Comparison of ENCODE assay signal across 8 cellular contexts in the genomic region with DNA sequence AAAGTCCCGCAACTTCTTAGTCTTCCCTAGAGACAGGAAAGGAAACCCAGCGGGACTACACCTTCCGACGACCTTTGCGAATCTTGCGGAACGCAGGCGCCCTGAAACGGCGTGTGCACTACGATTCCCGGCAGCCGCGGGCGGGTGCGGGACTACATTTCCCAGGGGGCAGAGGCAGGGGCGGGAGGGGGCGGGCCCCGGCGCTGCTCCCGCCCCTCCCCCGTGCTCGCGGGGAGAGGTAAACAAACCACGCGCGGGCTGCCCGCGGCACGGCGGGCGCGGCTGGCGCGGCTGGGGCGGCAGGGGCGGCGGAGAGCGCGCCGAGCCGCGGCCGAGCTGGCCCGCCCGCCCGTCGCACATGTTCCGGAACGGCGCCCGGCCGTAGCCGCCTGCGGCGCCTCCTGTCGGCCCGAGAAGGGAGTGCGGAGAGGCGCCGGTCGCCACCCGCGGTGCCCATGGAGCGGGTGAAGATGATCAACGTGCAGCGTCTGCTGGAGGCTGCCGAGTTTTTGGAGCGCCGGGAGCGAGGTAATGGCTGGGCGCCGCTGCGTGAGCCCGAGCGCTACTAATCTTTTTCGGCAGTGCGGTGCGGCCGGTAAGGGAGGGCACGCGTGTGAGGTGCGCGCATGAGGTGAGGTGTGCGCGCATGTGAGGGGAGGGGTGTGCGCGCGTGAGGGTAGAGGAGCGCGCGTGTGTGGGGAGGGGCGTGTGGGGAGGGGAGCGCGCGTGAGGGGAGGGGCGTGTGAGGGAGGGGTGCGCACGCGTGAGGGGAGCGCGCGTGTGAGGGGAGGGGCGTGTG. TPM values are rescaled to one million over a fixed set of nuclear protein-coding genes. Genes with fewer than 3 reads are reported as not detected.
A peak's percentile ranks its signal among the peaks of the same experiment; 100 is the strongest.
DNase-seq lines count a peak whose midpoint lies in the region; ATAC-seq and TF ChIP-seq lines count a peak whose summit lies in the region.

No MANE protein-coding gene starts in this region.

- intact Hi-C loops in Panc1 (cut with micrococcal nuclease; ENCODE audit: unreplicated experiment), result loop anchor here (2.0 kb wide), 1 partner anchor 87 kb away; no protein-coding TSS in a partner anchor
- intact Hi-C loops in naive thymus-derived CD4-positive, alpha-beta T cell (cut with micrococcal nuclease), result loop anchor here (1.0 to 5.0 kb wide), 22 partner anchors 15 to 693 kb away; a partner anchor contains a TSS

- peak; percentile 82 for ATAC-seq in GM21786 (IDR thresholded peaks at IDR 0.05; ENCODE audit: unreplicated experiment)
- ATAC-seq in Panc1, result peak; percentile 95
- peak; percentile 73 for ATAC-seq in naive thymus-derived CD4-positive, alpha-beta T cell
- peak; percentile 78 for ATAC-seq in stimulated activated effector memory CD8-positive, alpha-beta T cell treated with anti-CD3 and anti-CD28 coated beads, Interleukin-12 subunit alpha, Interleukin-12 subunit beta, amount 100 ng/mL, for 72 hours

- no peaks in the 10 kb centered on the region for H3K36me3 ChIP-seq in Panc1 (ENCODE audit: control insufficient read depth, insufficient read depth, low read length)
- H3K36me3 ChIP-seq in naive thymus-derived CD4-positive, alpha-beta T cell (ENCODE audit: control insufficient read depth in 2 of 3, insufficient read depth in 3 of 3, low read length in 3 of 3), result peaks cover 0 to 4% (median 0%) of the 10 kb centered on the region in 3 experiments

- H3K27ac Mint-ChIP-seq in naive thymus-derived CD4-positive, alpha-beta T cell, result peak overlapping the region; percentile 78 to 97 (median 96)
- H3K27ac Mint-ChIP-seq in stimulated activated effector memory CD8-positive, alpha-beta T cell treated with anti-CD3 and anti-CD28 coated beads, Interleukin-12 subunit alpha, Interleukin-12 subunit beta, amount 100 ng/mL, for 72 hours, result peak overlapping the region; percentile 84

- H3K27me3 ChIP-seq in Panc1 (ENCODE audit: control insufficient read depth, insufficient read depth, low read length), result no peaks in the 10 kb centered on the region; the same call in 1 of the 2 replicates
- H3K27me3 ChIP-seq in naive thymus-derived CD4-positive, alpha-beta T cell (ENCODE audit: control insufficient read depth in 2 of 2, insufficient read depth in 2 of 2, low read length in 2 of 2), result no peaks in the 10 kb centered on the region

- peak; percentile 93 for TF ChIP-seq CTCF in Panc1 (IDR thresholded peaks at IDR 0.05)
- peak; percentile 43 for TF ChIP-seq CTCF in fibroblast of mammary gland (conservative IDR thresholded peaks at IDR 0.05; ENCODE audit: control insufficient read depth, insufficient read depth, low read depth, low read length)

- H3K27me3 Mint-ChIP-seq in naive thymus-derived CD4-positive, alpha-beta T cell, result no peaks in the 10 kb centered on the region

- peaks cover 3% of the 10 kb centered on the region; the same call in 1 of the 2 replicates for H3K4me1 ChIP-seq in Panc1 (ENCODE audit: control insufficient read depth, insufficient read depth, low read length)
- peaks cover 16 to 27% of the 10 kb centered on the region in 2 donors for H3K4me1 ChIP-seq in naive thymus-derived CD4-positive, alpha-beta T cell (ENCODE audit: control insufficient read depth in 2 of 2, insufficient read depth in 2 of 2, low read length in 2 of 2)

- H3K4me3 ChIP-seq in Panc1 (ENCODE audit: low read depth in 2 of 2, low read length in 2 of 2) (peak overlapping the region; percentile 71 to 79), fibroblast of mammary gland (ENCODE audit: control insufficient read depth, low read depth, low read length) (peak overlapping the region; percentile 77)
- H3K4me3 ChIP-seq in naive thymus-derived CD4-positive, alpha-beta T cell (ENCODE audit: low read length), result peak overlapping the region; percentile 75

- peak overlapping the region; percentile 87 to 99 (median 94) for H3K4me3 Mint-ChIP-seq in naive thymus-derived CD4-positive, alpha-beta T cell
- H3K4me3 Mint-ChIP-seq in stimulated activated effector memory CD8-positive, alpha-beta T cell treated with anti-CD3 and anti-CD28 coated beads, Interleukin-12 subunit alpha, Interleukin-12 subunit beta, amount 100 ng/mL, for 72 hours, result peak overlapping the region; percentile 91

- H3K4me1 Mint-ChIP-seq in naive thymus-derived CD4-positive, alpha-beta T cell, result peaks cover 27 to 68% (median 49%) of the 10 kb centered on the region in 7 donors
- peaks cover 60% of the 10 kb centered on the region for H3K4me1 Mint-ChIP-seq in stimulated activated effector memory CD8-positive, alpha-beta T cell treated with anti-CD3 and anti-CD28 coated beads, Interleukin-12 subunit alpha, Interleukin-12 subunit beta, amount 100 ng/mL, for 72 hours

- peaks cover 6 to 23% (median 14%) of the 10 kb centered on the region in 5 donors for H3K36me3 Mint-ChIP-seq in naive thymus-derived CD4-positive, alpha-beta T cell
- H3K36me3 Mint-ChIP-seq in stimulated activated effector memory CD8-positive, alpha-beta T cell treated with anti-CD3 and anti-CD28 coated beads, Interleukin-12 subunit alpha, Interleukin-12 subunit beta, amount 100 ng/mL, for 72 hours, result peaks cover 69% of the 10 kb centered on the region

- DNase-seq in DMS79 treated with DMSO at 0.1 percent for 48 hours (lab: John Stamatoyannopoulos, UW) (peak; percentile 43), KG1 (lab: John Stamatoyannopoulos, UW) (peak; percentile 66), Panc1 (ENCODE audit: low read depth, low spot score) (no peak), fibroblast of mammary gland (ENCODE audit: low read depth) (peak; percentile 91)
- peak; percentile 72 to 82 for DNase-seq in activated T-helper 1 cell treated with anti-CD3 and anti-CD28 coated beads, Interleukin-2, amount 50 U/mL, for 16 hours (ENCODE audit: low read depth in 1 of 2, low spot score in 1 of 2)
- DNase-seq in naive thymus-derived CD4-positive, alpha-beta T cell, result peak; percentile 83 to 91 (median 88)
- DNase-seq in stimulated activated effector memory CD8-positive, alpha-beta T cell treated with anti-CD3 and anti-CD28 coated beads, Interleukin-12 subunit alpha, Interleukin-12 subunit beta, amount 100 ng/mL, for 72 hours (ENCODE audit: low spot score in 2 of 2), result peak; percentile 81 to 92

- H3K27ac ChIP-seq in Panc1 (ENCODE audit: low read length), result peak overlapping the region; percentile 30
- peak overlapping the region; percentile 92 for H3K27ac ChIP-seq in naive thymus-derived CD4-positive, alpha-beta T cell (ENCODE audit: low read depth, low read length)

- no peaks in the 10 kb centered on the region for H3K9me3 Mint-ChIP-seq in naive thymus-derived CD4-positive, alpha-beta T cell
- H3K9me3 Mint-ChIP-seq in stimulated activated effector memory CD8-positive, alpha-beta T cell treated with anti-CD3 and anti-CD28 coated beads, Interleukin-12 subunit alpha, Interleukin-12 subunit beta, amount 100 ng/mL, for 72 hours, result no peaks in the 10 kb centered on the region

- BruUV-seq in Panc1 (replicated peaks; lab: Mats Ljungman, UMichigan), result no TSS peak

- H3K9me3 ChIP-seq in Panc1 (ENCODE audit: control insufficient read depth, insufficient read depth, low read depth, low read length), result no peaks in the 10 kb centered on the region
- no peaks in the 10 kb centered on the region for H3K9me3 ChIP-seq in naive thymus-derived CD4-positive, alpha-beta T cell (ENCODE audit: control insufficient read depth in 2 of 3, low read length in 3 of 3)

- in situ Hi-C loops in Panc1 (cut with HindIII; ENCODE audit: low pct_unique_long_range_greater_than_20kb, low sequenced_read_pairs), result no loop called here

- POLR2A ChIA-PET in Panc1 (lab: Charles Lee), result no interaction called here
- POLR2A ChIA-PET in naive thymus-derived CD4-positive, alpha-beta T cell (lab: Charles Lee), result interaction anchor here (0.6 to 10.4 kb wide), 5 partner anchors 8 to 305 kb away, joined by 3 to 353 read pairs (median 3); a partner anchor contains a TSS

- CTCF ChIA-PET in Panc1 (lab: Charles Lee), result interaction anchor here (0.7 to 0.8 kb wide), 3 partner anchors 14 to 53 kb away, joined by 4 to 7 read pairs (median 5); no protein-coding TSS in a partner anchor
- CTCF ChIA-PET in naive thymus-derived CD4-positive, alpha-beta T cell (lab: Charles Lee), result interaction anchor here (0.7 to 6.5 kb wide), 3 partner anchors 16 to 88 kb away, joined by 3 to 95 read pairs (median 5); a partner anchor contains a TSS

RNA-seq across cellular contexts. Expression of a gene that starts 18.6 kb away (rescaled TPM):
- 12.1 TPM for total RNA-seq in Panc1 (2021; ENCODE audit: unreplicated experiment)
- polyA plus RNA-seq in Panc1 (2012; ENCODE audit: insufficient read length), result 22.9 TPM
- 10 to 100 TPM; 36.6 to 57.1 (median 54.9) TPM for total RNA-seq in naive thymus-derived CD4-positive, alpha-beta T cell
- polyA plus RNA-seq in naive thymus-derived CD4-positive, alpha-beta T cell, result 10 to 100 TPM; 46.1 to 52.7 TPM
